ENCODE assay signal across 25 cellular contexts in genomic region chr11:86097965-86098364, GRCh38.
"Had no signal": no experiment of that assay in that cellular context is flagged by ENCODE, and none has a peak within 500 bp of the region (broad histone marks: within the 10 kb centered on the region; RNA-seq: fewer than 3 reads in every experiment).

No MANE protein-coding gene starts in this region.

- ATAC-seq: activated T-cell treated with anti-CD3 and anti-CD28 coated beads, Interleukin-2, amount 50 U/mL, for 72 hours; effector memory CD8-positive, alpha-beta T cell; esophagus mucosa; natural killer cell; stimulated activated naive CD8-positive, alpha-beta T cell treated with anti-CD3 and anti-CD28 coated beads, Interleukin-15, Interleukin-2, amounts not matched to agents 100 U/mL and 50 U/mL, for 24 hours had no signal

- H3K27me3 ChIP-seq: breast epithelium, dorsolateral prefrontal cortex, ovary, right atrium auricular region, upper lobe of left lung had no signal

- H3K4me1 ChIP-seq: breast epithelium, left ventricle myocardium inferior, prostate gland, right atrium auricular region, upper lobe of left lung had no signal

- H3K4me3 ChIP-seq: breast epithelium, dorsolateral prefrontal cortex, left ventricle myocardium inferior, ovary, prostate gland, right atrium auricular region, upper lobe of left lung had no signal

- DNase-seq: activated CD4-positive, alpha-beta memory T cell treated with anti-CD3 and anti-CD28 coated beads for 36 hours; activated CD4-positive, alpha-beta T cell treated with anti-CD3 and anti-CD28 coated beads for 48 hours; activated effector memory CD4-positive, alpha-beta T cell treated with Interleukin-2 at 50 U/mL for 16 hours; activated naive CD4-positive, alpha-beta T cell treated with anti-CD3 and anti-CD28 coated beads for 36 hours; activated naive CD8-positive, alpha-beta T cell treated with anti-CD3 and anti-CD28 coated beads, Interleukin-2, amount 10 ng/mL, durations not matched to agents 7 days and 5 days; activated T-cell treated with anti-CD3 and anti-CD28 coated beads, Interleukin-2, amount 50 U/mL, for 72 hours; amniotic stem cell; dorsolateral prefrontal cortex; effector memory CD8-positive, alpha-beta T cell; foreskin melanocyte; kidney glomerular epithelial cell; left ventricle myocardium inferior; midbrain; natural killer cell; ovary; stimulated activated CD4-positive, alpha-beta T cell treated with anti-CD3 and anti-CD28 coated beads, Interleukin-4, amount 100 ng/mL, for 24 hours; stimulated activated naive CD8-positive, alpha-beta T cell treated with anti-CD3 and anti-CD28 coated beads, Interleukin-15, Interleukin-2, amounts not matched to agents 100 U/mL and 50 U/mL, for 24 hours; T-helper 9 cell; upper lobe of left lung had no signal

- H3K36me3 ChIP-seq: breast epithelium, left ventricle myocardium inferior, ovary, prostate gland, right atrium auricular region, upper lobe of left lung had no signal

- H3K9me3 ChIP-seq: breast epithelium, left ventricle myocardium inferior, ovary, prostate gland, right atrium auricular region, upper lobe of left lung had no signal

- H3K27ac ChIP-seq: breast epithelium, dorsolateral prefrontal cortex, left ventricle myocardium inferior, ovary, prostate gland, right atrium auricular region, upper lobe of left lung had no signal

- FAIRE-seq: colon, endothelial cell of umbilical vein had no signal
